In genomic region chr22:30308518-30309230, GRCh38 we compare ENCODE assay signal across 8 cellular contexts. TPM values are rescaled to one million over a fixed set of nuclear protein-coding genes. Genes with fewer than 3 reads are reported as not detected.
DNase-seq lines count a peak whose midpoint lies in the region; ATAC-seq and TF ChIP-seq lines count a peak whose summit lies in the region.

No MANE protein-coding gene starts in this region.

- ATAC-seq in mucosa of descending colon = no peak

- H2BK5ac ChIP-seq in mesendoderm (ENCODE audit: low read length) = no peak overlapping the region

- no peak overlapping the region for H3K23ac ChIP-seq in mesendoderm (ENCODE audit: low read length)

- peak overlapping the region; percentile 13 to 86 for H3K27ac ChIP-seq in uterus
- no peak overlapping the region for H3K27ac ChIP-seq in mesendoderm (ENCODE audit: low read depth, low read length)

- no peak overlapping the region for H2BK120ac ChIP-seq in mesendoderm (ENCODE audit: low read depth, low read length)

- H3K4me3 ChIP-seq in foreskin fibroblast (ENCODE audit: low read depth in 1 of 2, low read length in 2 of 2) (no peak overlapping the region), uterus (no peak overlapping the region), mucosa of descending colon (no peak overlapping the region), mesendoderm (ENCODE audit: low read length) (no peak overlapping the region)

- no peak overlapping the region for H3K18ac ChIP-seq in mesendoderm (ENCODE audit: low read length)

- no peaks in the 10 kb centered on the region for H3K79me1 ChIP-seq in mesendoderm (ENCODE audit: low read length)

- no peak overlapping the region for H4K8ac ChIP-seq in mesendoderm (ENCODE audit: low read depth, low read length)

- H3K4me1 ChIP-seq in uterus = peaks cover 4 to 42% of the 10 kb centered on the region in 2 donors
- peaks cover 88% of the 10 kb centered on the region for H3K4me1 ChIP-seq in mucosa of descending colon (ENCODE audit: low read depth)
- peaks cover 3% of the 10 kb centered on the region for H3K4me1 ChIP-seq in mesendoderm (ENCODE audit: control insufficient read depth, low read depth, low read length)

- no peak overlapping the region for H3K56ac ChIP-seq in mesendoderm (ENCODE audit: low read length)

- intact Hi-C loops in uterus (cut with DNase I; ENCODE audit: low total_unique reads) = no loop called here
- intact Hi-C loops in mucosa of descending colon (cut with DNase I, micrococcal nuclease) = no loop called here

- TF ChIP-seq POLR2A in uterus (IDR thresholded peaks at IDR 0.05) = no peak

- H3K4ac ChIP-seq in mesendoderm (ENCODE audit: low read depth, low read length) = no peak overlapping the region

- no peak for TF ChIP-seq CTCF in foreskin fibroblast (IDR thresholded peaks at IDR 0.05; ENCODE audit: low read depth, low read length)
- no peak for TF ChIP-seq CTCF in uterus (IDR thresholded peaks at IDR 0.05)
- TF ChIP-seq CTCF in mucosa of descending colon (IDR thresholded peaks at IDR 0.05) = no peak

- H3K9me3 ChIP-seq in uterus (no peaks in the 10 kb centered on the region), mucosa of descending colon (no peaks in the 10 kb centered on the region)

- H4K5ac ChIP-seq in mesendoderm (ENCODE audit: low read length) = no peak overlapping the region

- H3K36me3 ChIP-seq in uterus (no peaks in the 10 kb centered on the region), mucosa of descending colon (ENCODE audit: low read depth) (no peaks in the 10 kb centered on the region), mesendoderm (ENCODE audit: control insufficient read depth, insufficient read depth, low read length) (no peaks in the 10 kb centered on the region)

- WGBS in mesendoderm (ENCODE audit: extremely low coverage, insufficient coverage, low lambda C conversion rate) = no CpG with 5 or more reads among the region's 5 CpGs

- H2BK15ac ChIP-seq in mesendoderm (replicated peaks; ENCODE audit: low read depth) = no peak overlapping the region

- no peaks in the 10 kb centered on the region for H3K27me3 ChIP-seq in uterus
- no peaks in the 10 kb centered on the region for H3K27me3 ChIP-seq in mesendoderm (ENCODE audit: insufficient read depth, low read length, poor library complexity)

- H2AK5ac ChIP-seq in mesendoderm (ENCODE audit: low read length) = no peak overlapping the region

- DNase-seq in stimulated activated CD4-positive, alpha-beta T cell treated with anti-CD3 and anti-CD28 coated beads, Interleukin-4, amount 100 ng/mL, for 1 hour = peak; percentile 18
- no peak for DNase-seq in stimulated activated CD4-positive, alpha-beta T cell treated with anti-CD3 and anti-CD28 coated beads, Interleukin-2, amount 100 ng/mL, for 24 hours
- DNase-seq in RPMI7951 (ENCODE audit: low read depth) (peak; percentile 56), foreskin fibroblast (peak; percentile 66 to 81), uterus (peak in 1 of 2 donors; percentile 48), mucosa of descending colon (no peak), mesendoderm (no peak)
- no peak for DNase-seq in stimulated activated CD8-positive, alpha-beta memory T cell treated with anti-CD3 and anti-CD28 coated beads, Interleukin-4, amount 100 ng/mL, for 48 hours

- no peaks in the 10 kb centered on the region for H3K79me2 ChIP-seq in mesendoderm (ENCODE audit: control insufficient read depth, insufficient read depth, low read length)

- H3K9ac ChIP-seq in mesendoderm (ENCODE audit: low read length) = no peak overlapping the region

- H3K4me2 ChIP-seq in mesendoderm (ENCODE audit: low read length) = no peak overlapping the region

RNA-seq across cellular contexts. Expression of gene TBC1D10A, which starts 18.1 kb away (rescaled TPM):
- 18.5 and 23.2 TPM in 2 replicates for total RNA-seq in RPMI7951 (2014; rRNA removed; shearing (Covaris generic))
- total RNA-seq in uterus = 10 to 100 TPM in 2 of 4 donors, 1 to 10 TPM in 2; 2.8 to 33.6 (median 10.0) TPM
- total RNA-seq in mucosa of descending colon = 10 to 100 TPM; 29.7 to 41.4 (median 32.2) TPM
- polyA plus RNA-seq in mesendoderm (2013, experiment 1 of 2) = 2.7 TPM
- 2.6 TPM for polyA plus RNA-seq in mesendoderm (2013, experiment 2 of 2)

RNA-seq across cellular contexts. Expression of gene CASTOR1, which starts 19.4 kb away (rescaled TPM):
- total RNA-seq in RPMI7951 (2014; rRNA removed; shearing (Covaris generic)) = 9.6 and 16.6 TPM in 2 replicates
- total RNA-seq in uterus (10 to 100 TPM; 15.8 to 67.1 (median 27.7) TPM), mucosa of descending colon (1 to 10 TPM; 6.1 to 8.4 (median 7.6) TPM)
- 3.3 TPM for polyA plus RNA-seq in mesendoderm (2013, experiment 1 of 2)
- 3.4 TPM for polyA plus RNA-seq in mesendoderm (2013, experiment 2 of 2)

RNA-seq across cellular contexts. Expression of gene OSM, which starts 42.0 kb away (rescaled TPM):
- not detected in 2 replicates for total RNA-seq in RPMI7951 (2014; rRNA removed; shearing (Covaris generic))
- total RNA-seq in uterus (1 to 10 TPM in 1 of 4 donors, under 1 TPM in 2, not detected in 1; 0.76 to 8.8 (median 0.76) TPM), mucosa of descending colon (1 to 10 TPM in 1 of 3 donors, under 1 TPM in 1, not detected in 1; 0.41 to 1.0 TPM)
- polyA plus RNA-seq in mesendoderm (2013, experiment 1 of 2) = not detected
- polyA plus RNA-seq in mesendoderm (2013, experiment 2 of 2) = not detected

RNA-seq across cellular contexts. Expression of gene SF3A1, which starts 48.0 kb away (rescaled TPM):
- 16.3 and 33.9 TPM in 2 replicates for total RNA-seq in RPMI7951 (2014; rRNA removed; shearing (Covaris generic))
- total RNA-seq in uterus (100 to 1,000 TPM in 1 of 4 donors, 10 to 100 TPM in 3; 19.5 to 185 (median 40.2) TPM), mucosa of descending colon (100 to 1,000 TPM; 133 to 152 (median 151) TPM)
- polyA plus RNA-seq in mesendoderm (2013, experiment 1 of 2) = 264 TPM
- 276 TPM for polyA plus RNA-seq in mesendoderm (2013, experiment 2 of 2)

RNA-seq across cellular contexts. Expression of gene CCDC157, which starts 48.1 kb away (rescaled TPM):
- total RNA-seq in RPMI7951 (2014; rRNA removed; shearing (Covaris generic)) = 1.8 and 2.9 TPM in 2 replicates
- 1 to 10 TPM in 3 of 4 donors, not detected in 1; 2.9 to 6.8 (median 4.6) TPM for total RNA-seq in uterus
- 1 to 10 TPM; 1.6 to 2.2 (median 1.8) TPM for total RNA-seq in mucosa of descending colon
- polyA plus RNA-seq in mesendoderm (2013, experiment 1 of 2) = 2.6 TPM
- 2.6 TPM for polyA plus RNA-seq in mesendoderm (2013, experiment 2 of 2)

Comparison
In these comparisons a context has a peak if more than half of its experiments do, and no peak if none do; other contexts are left out.
1. DNase-seq: peak in stimulated activated CD4-positive, alpha-beta T cell treated with anti-CD3 and anti-CD28 coated beads, Interleukin-4, amount 100 ng/mL, for 1 hour (single experiment), RPMI7951 (single experiment) and foreskin fibroblast (2 of 2); none in stimulated activated CD4-positive, alpha-beta T cell treated with anti-CD3 and anti-CD28 coated beads, Interleukin-2, amount 100 ng/mL, for 24 hours (0 of 2), mucosa of descending colon (0 of 3), stimulated activated CD8-positive, alpha-beta memory T cell treated with anti-CD3 and anti-CD28 coated beads, Interleukin-4, amount 100 ng/mL, for 48 hours (single experiment) and mesendoderm (single experiment).